21 cellular contexts compared by ENCODE assay signal in the genomic region with DNA sequence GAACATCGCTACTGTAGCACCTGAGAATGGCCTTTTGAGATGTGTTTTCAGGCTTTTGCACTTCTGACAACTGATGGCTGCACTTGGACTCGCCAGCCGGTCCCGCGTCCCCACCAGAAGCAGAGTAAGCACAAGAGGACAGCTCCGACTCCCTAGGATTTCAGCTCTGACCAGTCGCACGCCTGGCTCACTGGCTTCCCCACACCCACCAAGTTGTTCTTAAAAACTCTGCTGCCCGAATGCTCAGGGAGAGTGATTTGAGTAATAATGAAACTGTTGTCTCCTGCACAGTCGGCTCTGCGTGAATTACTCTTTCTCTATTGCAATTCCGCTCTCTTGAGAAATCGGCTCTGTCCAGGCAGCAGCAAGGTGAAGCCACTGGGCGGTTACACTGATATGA. TPM values are rescaled to one million over a fixed set of nuclear protein-coding genes. Genes with fewer than 3 reads are reported as not detected.
"Had no signal": no experiment of that assay in that cellular context is flagged by ENCODE, and none has a peak within 500 bp of the region (broad histone marks: within the 10 kb centered on the region; RNA-seq: fewer than 3 reads in every experiment).

No MANE protein-coding gene starts in this region.

- ATAC-seq: activated CD4-positive, CD25-positive, alpha-beta regulatory T cell treated with anti-CD3 and anti-CD28 coated beads, Interleukin-2, amount 50 U/mL, for 24 hours; activated T-cell treated with anti-CD3 and anti-CD28 coated beads, Interleukin-2, amount 50 U/mL, for 4 hours; left lung; stimulated activated naive CD8-positive, alpha-beta T cell treated with anti-CD3 and anti-CD28 coated beads, Interleukin-15, Interleukin-2, amounts not matched to agents 100 U/mL and 50 U/mL, for 24 hours had no signal

- H3K9me3 ChIP-seq: colonic mucosa, left lung, tibial artery, uterus had no signal

- H3K27me3 ChIP-seq: colonic mucosa, tibial artery, uterus had no signal

- DNase-seq: activated CD4-positive, alpha-beta T cell treated with anti-CD3 and anti-CD28 coated beads, Interleukin-2, amount 50 U/mL, for 1 hour; activated CD8-positive, alpha-beta memory T cell treated with anti-CD3 and anti-CD28 coated beads, Interleukin-2, amount 50 U/mL, for 4 hours; activated naive CD4-positive, alpha-beta T cell treated with anti-CD3 and anti-CD28 coated beads for 36 hours; activated T-cell treated with anti-CD3 and anti-CD28 coated beads, Interleukin-2, amount 50 U/mL, for 4 hours; central memory CD4-positive, alpha-beta T cell; colonic mucosa; erythroblast; foreskin melanocyte; glutamatergic neuron; hippocampal formation; left lung; midbrain; nephron progenitor cell; stimulated activated CD4-positive, alpha-beta T cell treated with anti-CD3 and anti-CD28 coated beads, Interleukin-2, amount 100 ng/mL, for 24 hours; stimulated activated naive CD8-positive, alpha-beta T cell treated with anti-CD3 and anti-CD28 coated beads, Interleukin-15, Interleukin-2, amounts not matched to agents 100 U/mL and 50 U/mL, for 24 hours; substantia nigra; tibial artery; uterus had no signal

- H3K4me3 ChIP-seq: colonic mucosa, left lung, tibial artery, uterus had no signal

- H3K36me3 ChIP-seq: colonic mucosa, left lung, tibial artery, uterus had no signal

- H3K27ac ChIP-seq: colonic mucosa, left lung, tibial artery, uterus had no signal

- H3K4me1 ChIP-seq: colonic mucosa, left lung, uterus had no signal

RNA-seq across cellular contexts. Expression of gene NLRP3, which starts 40.2 kb away (rescaled TPM):
- total RNA-seq: myocyte, progenitor cell of endocrine pancreas had no signal
